Comparison of ENCODE assay signal across 18 cellular contexts in the genomic region with DNA sequence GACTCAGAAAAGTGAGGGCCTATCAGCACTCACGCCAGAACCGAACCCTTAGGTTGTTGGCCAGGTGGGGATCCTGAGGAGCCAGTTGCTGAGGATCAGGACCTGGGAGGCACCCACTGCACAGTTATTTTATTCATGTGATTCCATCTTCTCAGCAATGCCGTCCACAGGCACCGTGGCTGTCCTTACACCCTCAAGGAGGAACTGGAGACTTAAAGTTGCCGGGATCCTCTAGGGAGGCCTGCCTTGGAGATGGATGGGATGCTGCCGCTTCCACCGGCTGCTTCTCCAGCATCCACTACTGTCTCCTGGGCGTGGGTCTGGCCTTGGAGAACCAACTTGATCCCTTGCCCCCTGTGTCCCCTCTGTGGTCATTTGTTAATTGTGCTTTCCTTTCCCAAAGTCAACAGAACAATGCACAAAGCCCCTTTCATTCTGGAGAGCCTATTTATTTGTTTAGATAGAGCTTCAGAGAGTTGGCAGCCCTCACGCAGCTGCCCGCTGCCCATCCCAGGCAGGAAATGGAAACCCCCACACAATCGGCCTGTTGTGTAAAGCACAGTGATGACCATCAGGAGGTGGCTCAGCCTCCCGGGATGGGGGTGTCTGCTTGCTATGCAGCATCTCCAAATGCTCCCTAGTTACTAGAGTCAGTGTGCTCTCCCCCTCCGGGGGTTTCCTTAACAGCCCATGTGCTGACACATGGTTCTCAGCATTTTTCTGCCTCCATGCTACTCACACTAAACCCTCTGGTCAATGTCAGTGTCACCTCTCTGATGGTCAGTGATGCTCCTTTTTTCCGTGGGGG.
DNase-seq lines count a peak whose midpoint lies in the region; ATAC-seq lines count a peak whose summit lies in the region.
"Had no signal": no experiment of that assay in that cellular context is flagged by ENCODE, and none has a peak within 500 bp of the region (broad histone marks: within the 10 kb centered on the region; RNA-seq: fewer than 3 reads in every experiment).

No MANE protein-coding gene starts in this region.

- peak; percentile 30 for DNase-seq in DMS153 (lab: John Stamatoyannopoulos, UW)
- DNase-seq in DMS153 treated with DMSO at 0.1 percent for 48 hours (lab: John Stamatoyannopoulos, UW; ENCODE audit: unreplicated experiment): no peak
- DNase-seq in T1000 (lab: John Stamatoyannopoulos, UW): peak; percentile 32
- DNase-seq in iris pigment epithelial cell (ENCODE audit: low read depth): peak; percentile 31
- DNase-seq in substantia nigra (lab: John Stamatoyannopoulos, UW): peak in 47 of 49 donors; percentile 26 to 84 (median 66)
- no peak for DNase-seq in stimulated activated naive CD4-positive, alpha-beta T cell (lab: John Stamatoyannopoulos, UW)
- no peak for DNase-seq in NCI-H1930 (lab: John Stamatoyannopoulos, UW)
- DNase-seq: activated CD4-positive, alpha-beta T cell treated with anti-CD3 and anti-CD28 coated beads, Interleukin-2, amount 50 U/mL, for 1 hour; activated effector memory CD4-positive, alpha-beta T cell treated with anti-CD3 and anti-CD28 coated beads, Interleukin-2, amount 50 U/mL, for 16 hours; cortex of kidney; DMS79 treated with DMSO at 0.1 percent for 48 hours; left lung; NCI-H1436; ovary; stimulated activated CD4-positive, alpha-beta T cell treated with anti-CD3 and anti-CD28 coated beads, Interleukin-4, amount 100 ng/mL, for 24 hours; T-cell had no signal

- ATAC-seq in HG03354 (IDR thresholded peaks at IDR 0.05; ENCODE audit: poor library complexity, severe bottlenecking, unreplicated experiment): no peak
- ATAC-seq: left lung, T-cell had no signal

- H3K27ac ChIP-seq in substantia nigra (ENCODE audit: low read depth, low read length, poor library complexity, severe bottlenecking): no peak overlapping the region
- H3K27ac ChIP-seq: 22Rv1, left lung, ovary had no signal

Comparison
In these comparisons a context has a peak if more than half of its experiments do, and no peak if none do; other contexts are left out.
1. DNase-seq: peak in DMS153 (single experiment), T1000 (single experiment), iris pigment epithelial cell (single experiment) and substantia nigra (47 of 49); none in DMS153 treated with DMSO at 0.1 percent for 48 hours (single experiment), stimulated activated naive CD4-positive, alpha-beta T cell (0 of 6) and NCI-H1930 (0 of 2).